Comparison of ENCODE assay signal across 20 cellular contexts in the genomic region with DNA sequence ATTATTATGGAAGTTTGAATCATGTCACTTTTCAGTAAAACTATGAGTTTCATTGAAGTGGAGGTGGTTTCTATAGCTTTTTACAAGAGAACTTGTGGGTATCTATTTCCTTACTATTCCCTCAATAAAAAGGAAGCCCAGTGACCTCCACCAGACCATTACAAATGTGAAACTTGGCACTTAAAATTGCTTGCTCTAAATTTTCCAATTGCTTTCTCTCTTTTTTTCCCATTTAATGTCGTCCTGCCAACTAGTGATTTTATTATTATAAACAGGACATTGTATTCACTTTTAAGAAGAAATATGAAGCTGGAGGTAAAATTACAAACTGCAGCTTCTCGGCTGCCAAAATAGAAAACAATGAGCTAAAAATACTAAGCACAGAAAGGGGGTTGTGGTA.
"Had no signal": no experiment of that assay in that cellular context is flagged by ENCODE, and none has a peak within 500 bp of the region (broad histone marks: within the 10 kb centered on the region; RNA-seq: fewer than 3 reads in every experiment).

No MANE protein-coding gene starts in this region.

- H3K27me3 ChIP-seq: ascending aorta, cardiac muscle cell, colonic mucosa, pancreas, right atrium auricular region, transverse colon, vagina had no signal

- H3K4me3 ChIP-seq: ascending aorta, cardiac muscle cell, colonic mucosa, lung, mucosa of descending colon, pancreas, right atrium auricular region, transverse colon, vagina had no signal

- H3K4me1 Mint-ChIP-seq: stimulated activated naive B cell treated with anti-CD40 and anti-IgM and Interleukin-4, amounts not matched to agents 10 μg/mL and 1 μg/mL and 100 μg/mL, for 72 hours had no signal

- H3K27ac Mint-ChIP-seq: activated naive CD8-positive, alpha-beta T cell treated with anti-CD3 and anti-CD28 coated beads, Interleukin-2, amount 50 U/mL, for 24 hours; stimulated activated naive B cell treated with anti-CD40 and anti-IgM and Interleukin-4, amounts not matched to agents 10 μg/mL and 1 μg/mL and 100 μg/mL, for 72 hours had no signal

- H3K9me3 ChIP-seq: colonic mucosa, mucosa of descending colon, pancreas, right atrium auricular region, transverse colon, vagina had no signal

- ATAC-seq: activated naive CD8-positive, alpha-beta T cell treated with anti-CD3 and anti-CD28 coated beads, Interleukin-2, amount 50 U/mL, for 24 hours; left cardiac atrium; mucosa of descending colon; naive thymus-derived CD4-positive, alpha-beta T cell; pancreas; stimulated activated naive B cell treated with anti-CD40 and anti-IgM and Interleukin-4, amounts not matched to agents 10 μg/mL and 1 μg/mL and 100 μg/mL, for 72 hours had no signal

- H3K36me3 ChIP-seq: colonic mucosa, pancreas, right atrium auricular region, transverse colon had no signal

- H3K4me1 ChIP-seq: colonic mucosa, pancreas had no signal

- DNase-seq: activated CD4-positive, CD25-positive, alpha-beta regulatory T cell treated with anti-CD3 and anti-CD28 coated beads, Interleukin-2, amount 50 U/mL, for 72 hours; activated naive CD4-positive, alpha-beta T cell treated with Interleukin-2 at 50 U/mL for 16 hours; activated naive CD8-positive, alpha-beta T cell treated with anti-CD3 and anti-CD28 coated beads, Interleukin-2, amount 50 U/mL, for 24 hours; colonic mucosa; effector CD4-positive, alpha-beta T cell; foreskin melanocyte; left cardiac atrium; mucosa of descending colon; naive thymus-derived CD4-positive, alpha-beta T cell; pancreas; stimulated activated CD4-positive, alpha-beta T cell treated with anti-CD3 and anti-CD28 coated beads, Interleukin-2, amount 100 ng/mL, for 48 hours; stimulated activated naive B cell treated with anti-CD40 and anti-IgM and Interleukin-4, amounts not matched to agents 10 μg/mL and 1 μg/mL and 100 μg/mL, for 72 hours; substantia nigra; SW 1271; transverse colon had no signal

- H3K4me3 Mint-ChIP-seq: activated naive CD8-positive, alpha-beta T cell treated with anti-CD3 and anti-CD28 coated beads, Interleukin-2, amount 50 U/mL, for 24 hours; naive thymus-derived CD4-positive, alpha-beta T cell; stimulated activated naive B cell treated with anti-CD40 and anti-IgM and Interleukin-4, amounts not matched to agents 10 μg/mL and 1 μg/mL and 100 μg/mL, for 72 hours had no signal

- FAIRE-seq: pancreas had no signal

- H3K27ac ChIP-seq: ascending aorta, cardiac muscle cell, colonic mucosa, transverse colon, vagina had no signal

- H3K27me3 Mint-ChIP-seq: activated naive CD8-positive, alpha-beta T cell treated with anti-CD3 and anti-CD28 coated beads, Interleukin-2, amount 50 U/mL, for 24 hours; stimulated activated naive B cell treated with anti-CD40 and anti-IgM and Interleukin-4, amounts not matched to agents 10 μg/mL and 1 μg/mL and 100 μg/mL, for 72 hours had no signal
